Comparison of ENCODE assay signal across 9 cellular contexts in the genomic region with DNA sequence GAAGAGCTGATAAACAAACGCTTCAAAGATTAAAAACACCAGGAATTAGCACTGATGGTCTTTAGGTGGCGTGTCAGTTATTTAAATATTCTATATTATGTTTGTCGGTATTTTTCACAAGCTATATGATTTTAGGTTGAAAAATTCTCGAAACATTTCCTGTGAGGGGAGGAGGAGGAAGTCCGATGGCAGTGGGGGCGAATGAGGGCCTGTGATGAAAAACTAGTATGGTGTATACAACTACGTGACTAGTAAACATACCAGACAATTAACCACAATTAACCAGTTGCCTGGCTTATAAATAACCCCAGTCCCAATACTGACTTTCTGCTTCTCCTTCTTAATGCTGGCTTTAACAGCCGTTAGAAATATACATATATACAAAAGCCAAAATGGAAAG. TPM values are rescaled to one million over a fixed set of nuclear protein-coding genes. Genes with fewer than 3 reads are reported as not detected.
DNase-seq lines count a peak whose midpoint lies in the region; ATAC-seq and TF ChIP-seq lines count a peak whose summit lies in the region.
"Had no signal": no experiment of that assay in that cellular context is flagged by ENCODE, and none has a peak within 500 bp of the region (broad histone marks: within the 10 kb centered on the region; RNA-seq: fewer than 3 reads in every experiment).

No MANE protein-coding gene starts in this region.

- TF ChIP-seq CTCF in H9 (conservative IDR thresholded peaks at IDR 0.05), result no peak
- TF ChIP-seq CTCF in mammary epithelial cell (conservative IDR thresholded peaks at IDR 0.05 in 1 of 2, IDR thresholded peaks at IDR 0.05 in 1 of 2; ENCODE audit: extremely low read depth in 1 of 2, insufficient read depth in 1 of 2, low read depth in 1 of 2, low read length in 2 of 2), result no peak
- TF ChIP-seq CTCF in natural killer cell (IDR thresholded peaks at IDR 0.05), result no peak
- TF ChIP-seq CTCF in foreskin fibroblast (IDR thresholded peaks at IDR 0.05; ENCODE audit: low read depth, low read length), result no peak

- H4K20me1 ChIP-seq in H9 (ENCODE audit: control insufficient read depth, insufficient read depth, insufficient read length) (no peaks in the 10 kb centered on the region), mammary epithelial cell (ENCODE audit: insufficient read depth, low read length) (no peaks in the 10 kb centered on the region)

- peak in 2 of 3 donors; percentile 6 to 17 for ATAC-seq in natural killer cell
- no peak for ATAC-seq in GM18867 (IDR thresholded peaks at IDR 0.05; ENCODE audit: unreplicated experiment)

- WGBS in H9 (ENCODE audit: extremely low coverage, insufficient read length, low lambda C conversion rate), result no CpG with 5 or more reads among the region's 8 CpGs
- 28% methylated on average over 8 of the region's 8 CpGs for WGBS in mammary epithelial cell (ENCODE audit: low coverage, missing lambda C conversion rate)

- H3K9me3 Mint-ChIP-seq in H9, result peaks cover 52 to 70% of the 10 kb centered on the region in 2 experiments
- no peaks in the 10 kb centered on the region for H3K9me3 Mint-ChIP-seq in natural killer cell

- no peaks in the 10 kb centered on the region for H3K79me1 ChIP-seq in H9 (ENCODE audit: insufficient read depth, low read depth, low read length, poor library complexity, severe bottlenecking)

- DNase-seq in Ammon's horn (ENCODE audit: low spot score) (peak; percentile 1), H9 (no peak), mammary epithelial cell (no peak), natural killer cell (no peak), foreskin fibroblast (no peak), HEK293T (ENCODE audit: extremely low spot score) (no peak)
- no peak for DNase-seq in stimulated activated CD4-positive, alpha-beta T cell treated with anti-CD3 and anti-CD28 coated beads, Interleukin-12 subunit alpha, Interleukin-12 subunit beta, amount 100 ng/mL, for 4 hours

- H2BK15ac ChIP-seq in H9 (ENCODE audit: low read depth, low read length), result no peak overlapping the region

- H3K4me1 Mint-ChIP-seq in H9 (peaks cover 12 to 13% of the 10 kb centered on the region in 2 experiments), natural killer cell (peaks cover 19 to 25% of the 10 kb centered on the region in 2 donors)

- no peak overlapping the region for H2BK12ac ChIP-seq in H9 (ENCODE audit: insufficient read length, low read depth, low read length)

- no peak overlapping the region for H3K18ac ChIP-seq in H9 (ENCODE audit: insufficient read length, low read depth, low read length)

- H2BK120ac ChIP-seq in H9 (ENCODE audit: low read depth, low read length, poor library complexity, severe bottlenecking), result no peak overlapping the region

- no peak overlapping the region for H2AK5ac ChIP-seq in H9 (ENCODE audit: insufficient read length, low read length)

- no peaks in the 10 kb centered on the region for H3K36me3 ChIP-seq in mammary epithelial cell (ENCODE audit: insufficient read depth, low read length)

- H3K9ac ChIP-seq in H9 (ENCODE audit: extremely low read depth, insufficient read length, low read length) (no peak overlapping the region), mammary epithelial cell (ENCODE audit: insufficient read depth, low read length) (peak overlapping the region; percentile 8)

- no peaks in the 10 kb centered on the region; the same call in 1 of the 2 replicates for H3K27me3 Mint-ChIP-seq in H9 (ENCODE audit: low read depth)
- peaks cover 10 to 40% of the 10 kb centered on the region in 2 donors for H3K27me3 Mint-ChIP-seq in natural killer cell (ENCODE audit: low read depth in 2 of 2)

- no peak overlapping the region for H4K5ac ChIP-seq in H9 (ENCODE audit: insufficient read length, low read depth, low read length)

- H3K56ac ChIP-seq in H9 (ENCODE audit: insufficient read length, low read depth, low read length), result no peak overlapping the region

- H3T11ph ChIP-seq in H9 (ENCODE audit: low read length), result no peak overlapping the region

- POLR2A ChIA-PET in HEK293T (lab: Yijun Ruan, JAX), result interaction anchor here (1.4 kb wide), 1 partner anchor 13 kb away, joined by 4 read pairs; no protein-coding TSS in a partner anchor

- BruUV-seq in mammary epithelial cell (replicated peaks; lab: Mats Ljungman, UMichigan), result no TSS peak

- H2AFZ ChIP-seq in H9 (ENCODE audit: low read length) (no peak overlapping the region), mammary epithelial cell (ENCODE audit: low read depth, low read length) (peak overlapping the region; percentile 84)

- H3K4me1 ChIP-seq in H9 (ENCODE audit: insufficient read depth, low read length), result no peaks in the 10 kb centered on the region
- no peaks in the 10 kb centered on the region for H3K4me1 ChIP-seq in mammary epithelial cell (ENCODE audit: insufficient read depth, low read length)

- H3K27ac Mint-ChIP-seq in H9 (0 out of 7 replicates have a peak overlapping the region, but pooled peaks of 1 of the 3 experiments have one; percentile 61), natural killer cell (peak overlapping the region; percentile 87 to 90)

- no peaks in the 10 kb centered on the region for H3K79me2 ChIP-seq in H9 (ENCODE audit: insufficient read depth, low read length)
- no peaks in the 10 kb centered on the region for H3K79me2 ChIP-seq in mammary epithelial cell (ENCODE audit: insufficient read depth, low read length)

- no peak overlapping the region for H3K23ac ChIP-seq in H9 (ENCODE audit: insufficient read length, low read depth, low read length)

- no peak overlapping the region for H2BK5ac ChIP-seq in H9 (ENCODE audit: insufficient read length, low read length)

- H3K23me2 ChIP-seq in H9 (ENCODE audit: insufficient read length, low read depth, low read length, poor library complexity, severe bottlenecking), result no peaks in the 10 kb centered on the region

- no peak overlapping the region for H4K91ac ChIP-seq in H9 (ENCODE audit: insufficient read length, low read depth, low read length)

- dilution Hi-C loops in mammary epithelial cell (cut with HindIII; ENCODE audit: low sequenced_read_pairs), result no loop called here

- intact Hi-C loops in mammary epithelial cell (cut with micrococcal nuclease), result no loop called here
- intact Hi-C loops in natural killer cell (cut with micrococcal nuclease), result no loop called here

- H3K4ac ChIP-seq in H9 (ENCODE audit: low read depth, low read length), result no peak overlapping the region

- H3K4me3 ChIP-seq in mammary epithelial cell (replicated peaks in 1 of 3; ENCODE audit: insufficient read depth in 1 of 3, low read depth in 2 of 3, low read length in 3 of 3) (peak overlapping the region; percentile 37 to 55 (median 54)), foreskin fibroblast (ENCODE audit: low read depth in 1 of 2, low read length in 2 of 2) (peak overlapping the region in 1 of 2 donors; percentile 42)
- H3K4me3 ChIP-seq: mucosa of descending colon had no signal

- in situ Hi-C loops in mammary epithelial cell (cut with MboI; ENCODE audit: low sequenced_read_pairs in 2 of 2), result no loop called here

- CTCF ChIA-PET in mammary epithelial cell (lab: Charles Lee; ENCODE audit: low non-redundant PET) (no interaction called here), HEK293T (lab: Yijun Ruan, JAX) (no interaction called here)

- no peaks in the 10 kb centered on the region for H3K27me3 ChIP-seq in H9 (ENCODE audit: insufficient read depth, low read length)
- H3K27me3 ChIP-seq in mammary epithelial cell (ENCODE audit: insufficient read depth, low read length), result no peaks in the 10 kb centered on the region

- peak overlapping the region; percentile 89 to 94 for H3K4me3 Mint-ChIP-seq in H9
- H3K4me3 Mint-ChIP-seq in natural killer cell, result peak overlapping the region; percentile 95

- H3K36me3 Mint-ChIP-seq in H9 (ENCODE audit: insufficient read depth in 1 of 3, low read depth in 3 of 3) (peaks cover 0 to 6% (median 5%) of the 10 kb centered on the region in 3 experiments; a peak in 4 of 7 replicates), natural killer cell (no peaks in the 10 kb centered on the region)

- H3K27ac ChIP-seq in H9 (ENCODE audit: insufficient read length, low read depth, low read length) (no peak overlapping the region), mammary epithelial cell (ENCODE audit: insufficient read depth, low read depth, low read length) (no peak overlapping the region)

- peak overlapping the region; percentile 72 for H3K4me2 ChIP-seq in H9 (ENCODE audit: insufficient read depth, insufficient read length, low read length)
- peak overlapping the region; percentile 61 for H3K4me2 ChIP-seq in mammary epithelial cell (ENCODE audit: insufficient read depth, low read depth, low read length)

- no peak overlapping the region for H3K14ac ChIP-seq in H9 (ENCODE audit: insufficient read depth, low read length)

- no peak overlapping the region for H2BK20ac ChIP-seq in H9 (ENCODE audit: low read depth, low read length, poor library complexity, severe bottlenecking)

- H4K8ac ChIP-seq in H9 (replicated peaks; ENCODE audit: insufficient read length, low read depth, low read length), result no peak overlapping the region

- H3K9me3 ChIP-seq in H9 (ENCODE audit: control insufficient read depth, low read depth, low read length) (peaks cover 31% of the 10 kb centered on the region), mammary epithelial cell (replicated peaks; ENCODE audit: insufficient read depth, low read length) (no peaks in the 10 kb centered on the region)
- H3K9me3 ChIP-seq: mucosa of descending colon had no signal

TF ChIP-seq in HEK293T, 16 proteins besides CTCF, POLR2A, EP300 and RAD21:
- TF ChIP-seq FOXA1 (IDR thresholded peaks at IDR 0.05), result no peak
- TF ChIP-seq FOXK2 (IDR thresholded peaks at IDR 0.05), result no peak
- no peak for TF ChIP-seq FOXM1 (IDR thresholded peaks at IDR 0.05; ENCODE audit: borderline replicate concordance)
- TF ChIP-seq ARNT (IDR thresholded peaks at IDR 0.05), result no peak
- TF ChIP-seq TARDBP (IDR thresholded peaks at IDR 0.05), result no peak
- no peak for TF ChIP-seq ZNF384 (IDR thresholded peaks at IDR 0.05)
- TF ChIP-seq CTBP1 (IDR thresholded peaks at IDR 0.05; ENCODE audit: borderline replicate concordance), result no peak
- no peak for TF ChIP-seq L3MBTL2 (conservative IDR thresholded peaks at IDR 0.05)
- no peak for TF ChIP-seq LEF1 (IDR thresholded peaks at IDR 0.05; ENCODE audit: borderline replicate concordance)
- no peak for TF ChIP-seq ELF4 (IDR thresholded peaks at IDR 0.05)
- no peak for TF ChIP-seq HDGF (IDR thresholded peaks at IDR 0.05; ENCODE audit: borderline replicate concordance)
- no peak for TF ChIP-seq SUZ12 (IDR thresholded peaks at IDR 0.05)

RNA-seq across cellular contexts. Expression of a gene that starts 0.6 kb away (rescaled TPM):
- 12.2 and 12.8 TPM in 2 replicates for total RNA-seq in H9 (2021)
- 1 to 10 TPM; 3.8 to 5.7 TPM for total RNA-seq in mammary epithelial cell
- polyA plus RNA-seq in mammary epithelial cell, result 1.1 TPM
- not detected for polyA minus RNA-seq in mammary epithelial cell
- total RNA-seq in natural killer cell, result 1 to 10 TPM; 3.1 to 5.4 (median 3.6) TPM
